Comparison of ENCODE assay signal across 8 cellular contexts in the genomic region with DNA sequence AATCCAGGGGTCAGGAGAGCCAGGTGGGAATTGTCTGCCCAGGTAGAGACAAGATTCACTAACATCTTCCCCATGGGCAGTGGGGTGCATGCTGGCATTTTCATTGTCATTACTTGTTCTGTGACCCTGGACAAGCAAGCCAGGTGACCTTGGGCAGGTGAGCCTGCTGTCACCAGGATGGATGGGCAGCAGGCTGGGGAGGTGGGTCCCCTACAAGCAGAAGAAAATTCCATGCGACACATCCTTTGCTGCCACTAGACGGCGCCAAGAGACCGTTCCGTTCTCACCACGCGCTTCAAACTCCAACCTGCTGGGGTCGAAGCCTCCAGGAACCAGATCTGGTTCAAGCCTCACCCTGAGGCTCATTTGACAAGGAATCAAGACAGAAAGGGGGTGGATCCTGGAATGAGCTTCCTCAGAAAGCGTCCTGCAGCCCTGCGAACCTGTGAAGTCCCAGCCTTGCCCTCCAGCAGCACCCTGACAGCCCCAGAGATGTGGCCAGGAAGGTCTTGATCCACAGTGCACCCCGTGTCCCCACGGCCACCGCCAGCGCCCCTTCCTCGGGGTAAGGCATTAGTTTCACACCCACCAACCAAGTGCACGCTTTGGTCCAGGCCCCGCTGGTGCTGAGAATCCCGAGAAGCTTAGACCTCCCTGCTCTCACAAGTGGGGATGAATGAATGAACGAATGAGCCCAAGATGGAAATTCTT. TPM values are rescaled to one million over a fixed set of nuclear protein-coding genes. Genes with fewer than 3 reads are reported as not detected.
DNase-seq lines count a peak whose midpoint lies in the region; ATAC-seq and TF ChIP-seq lines count a peak whose summit lies in the region.

No MANE protein-coding gene starts in this region.

- H3K4me2 ChIP-seq in MM.1S (ENCODE audit: low read depth, low read length) (no peak overlapping the region), neural cell (ENCODE audit: low read length) (no peak overlapping the region)

- TF ChIP-seq RAD21 in neural cell (conservative IDR thresholded peaks at IDR 0.05) = peak; percentile 81

- WGBS in stomach, 5 donors = 24 to 46% (median 31%) methylated on average over 12 to 19 of the region's 19 CpGs

- H3K4me3 Mint-ChIP-seq in activated T-helper 1 cell treated with anti-CD3 and anti-CD28 coated beads, Interleukin-12 subunit alpha, Interleukin-12 subunit beta, Interleukin-2, Interleukin-4 antibody, amounts not matched to agents 30 ng/mL and 10 ng/mL and 1 ng/mL, durations not matched to agents 14 hours and 24 hours and 36 hours = no peak overlapping the region

- H3K27ac ChIP-seq in MM.1S (ENCODE audit: low read length) (no peak overlapping the region), RWPE2 (ENCODE audit: poor library complexity, severe bottlenecking) (no peak overlapping the region), neural cell (ENCODE audit: low read length) (no peak overlapping the region), stomach (no peak overlapping the region)

- peak; percentile 30 for ATAC-seq in RWPE2 (ENCODE audit: low read depth)
- ATAC-seq in HG02642 (IDR thresholded peaks at IDR 0.05; ENCODE audit: poor library complexity, unreplicated experiment) = no peak

- DNase-seq in DMS79 (lab: John Stamatoyannopoulos, UW) (peak; percentile 80), MM.1S (peak; percentile 61), RWPE2 (ENCODE audit: low spot score) (no peak), fibroblast of peridontal ligament (ENCODE audit: extremely low read depth) (peak; percentile 79), stomach (peak; percentile 82)
- peak; percentile 56 for DNase-seq in activated T-helper 1 cell treated with anti-CD3 and anti-CD28 coated beads, Interleukin-12 subunit alpha, Interleukin-12 subunit beta, Interleukin-2, Interleukin-4 antibody, amounts not matched to agents 30 ng/mL and 10 ng/mL and 1 ng/mL, durations not matched to agents 14 hours and 24 hours and 36 hours (ENCODE audit: low spot score)

- H3K9me3 ChIP-seq in MM.1S (replicated peaks; ENCODE audit: insufficient read depth, low read length) (no peaks in the 10 kb centered on the region), RWPE2 (ENCODE audit: severe bottlenecking) (no peaks in the 10 kb centered on the region), neural cell (ENCODE audit: low read length) (no peaks in the 10 kb centered on the region), stomach (no peaks in the 10 kb centered on the region)

- H3F3A ChIP-seq in MM.1S (ENCODE audit: insufficient read depth, low read length) = no peaks in the 10 kb centered on the region
- no peaks in the 10 kb centered on the region for H3F3A ChIP-seq in neural cell (ENCODE audit: insufficient read depth, low read length, poor library complexity, severe bottlenecking)

- H3K4me1 ChIP-seq in MM.1S (ENCODE audit: low read length) (no peaks in the 10 kb centered on the region), RWPE2 (ENCODE audit: insufficient read depth, poor library complexity, severe bottlenecking) (peaks cover 13% of the 10 kb centered on the region), stomach (peaks cover 23 to 53% (median 35%) of the 10 kb centered on the region in 4 donors)

- no peaks in the 10 kb centered on the region for H3K9me3 Mint-ChIP-seq in activated T-helper 1 cell treated with anti-CD3 and anti-CD28 coated beads, Interleukin-12 subunit alpha, Interleukin-12 subunit beta, Interleukin-2, Interleukin-4 antibody, amounts not matched to agents 30 ng/mL and 10 ng/mL and 1 ng/mL, durations not matched to agents 14 hours and 24 hours and 36 hours

- H3K27ac Mint-ChIP-seq in activated T-helper 1 cell treated with anti-CD3 and anti-CD28 coated beads, Interleukin-12 subunit alpha, Interleukin-12 subunit beta, Interleukin-2, Interleukin-4 antibody, amounts not matched to agents 30 ng/mL and 10 ng/mL and 1 ng/mL, durations not matched to agents 14 hours and 24 hours and 36 hours = peak overlapping the region; percentile 51

- H3K4me3 ChIP-seq in MM.1S (ENCODE audit: low read length) = no peak overlapping the region
- no peak overlapping the region for H3K4me3 ChIP-seq in RWPE2 (ENCODE audit: severe bottlenecking)
- no peak overlapping the region for H3K4me3 ChIP-seq in neural cell (ENCODE audit: low read length)
- no peak overlapping the region for H3K4me3 ChIP-seq in stomach

- H3K4me1 Mint-ChIP-seq in activated T-helper 1 cell treated with anti-CD3 and anti-CD28 coated beads, Interleukin-12 subunit alpha, Interleukin-12 subunit beta, Interleukin-2, Interleukin-4 antibody, amounts not matched to agents 30 ng/mL and 10 ng/mL and 1 ng/mL, durations not matched to agents 14 hours and 24 hours and 36 hours (ENCODE audit: low read depth) = peaks cover 19% of the 10 kb centered on the region

- H4K20me1 ChIP-seq in MM.1S (ENCODE audit: insufficient read depth, low read length) = no peaks in the 10 kb centered on the region
- no peaks in the 10 kb centered on the region for H4K20me1 ChIP-seq in neural cell (ENCODE audit: insufficient read depth)

- H3K9ac ChIP-seq in MM.1S (ENCODE audit: low read length) (no peak overlapping the region), neural cell (ENCODE audit: low read length) (no peak overlapping the region)

- intact Hi-C loops in activated T-helper 1 cell treated with anti-CD3 and anti-CD28 coated beads, Interleukin-12 subunit alpha, Interleukin-12 subunit beta, Interleukin-2, Interleukin-4 antibody, amounts not matched to agents 30 ng/mL and 10 ng/mL and 1 ng/mL, durations not matched to agents 14 hours and 24 hours and 36 hours (cut with micrococcal nuclease) = loop anchor here (1.0 to 5.0 kb wide), 4 partner anchors 135 to 353 kb away; no protein-coding TSS in a partner anchor
- intact Hi-C loops in stomach (cut with DNase I; ENCODE audit: low total_unique reads) = no loop called here

- peaks cover 2% of the 10 kb centered on the region for H3K27me3 Mint-ChIP-seq in activated T-helper 1 cell treated with anti-CD3 and anti-CD28 coated beads, Interleukin-12 subunit alpha, Interleukin-12 subunit beta, Interleukin-2, Interleukin-4 antibody, amounts not matched to agents 30 ng/mL and 10 ng/mL and 1 ng/mL, durations not matched to agents 14 hours and 24 hours and 36 hours (ENCODE audit: insufficient read depth)

- no peaks in the 10 kb centered on the region for H3K27me3 ChIP-seq in MM.1S (replicated peaks; ENCODE audit: insufficient read depth, low read length)
- no peaks in the 10 kb centered on the region for H3K27me3 ChIP-seq in RWPE2 (ENCODE audit: insufficient read depth, poor library complexity, severe bottlenecking)
- H3K27me3 ChIP-seq in neural cell (ENCODE audit: insufficient read depth, low read depth, low read length) = no peaks in the 10 kb centered on the region
- H3K27me3 ChIP-seq in stomach = no peaks in the 10 kb centered on the region

- no peaks in the 10 kb centered on the region for H3K36me3 Mint-ChIP-seq in activated T-helper 1 cell treated with anti-CD3 and anti-CD28 coated beads, Interleukin-12 subunit alpha, Interleukin-12 subunit beta, Interleukin-2, Interleukin-4 antibody, amounts not matched to agents 30 ng/mL and 10 ng/mL and 1 ng/mL, durations not matched to agents 14 hours and 24 hours and 36 hours (ENCODE audit: low read depth)

- H3K36me3 ChIP-seq in MM.1S (replicated peaks; ENCODE audit: insufficient read depth, low read length) = no peaks in the 10 kb centered on the region
- 0 out of 2 replicates have a peak, but pooled peaks cover 4% of the 10 kb centered on the region for H3K36me3 ChIP-seq in RWPE2 (ENCODE audit: low read depth)
- H3K36me3 ChIP-seq in neural cell (ENCODE audit: insufficient read depth, low read length) = no peaks in the 10 kb centered on the region
- peaks cover 0 to 6% (median 0%) of the 10 kb centered on the region in 4 donors for H3K36me3 ChIP-seq in stomach

- TF ChIP-seq POLR2A in stomach (IDR thresholded peaks at IDR 0.05) = no peak

- peaks cover 15% of the 10 kb centered on the region for H3K79me2 ChIP-seq in MM.1S (ENCODE audit: low read length)
- H3K79me2 ChIP-seq in neural cell (replicated peaks; ENCODE audit: insufficient read depth, low read length) = peaks cover 16% of the 10 kb centered on the region

- H2AFZ ChIP-seq in MM.1S (ENCODE audit: low read length) (peak overlapping the region; percentile 42; the same call in 1 of the 2 replicates), neural cell (ENCODE audit: low read depth, low read length) (no peak overlapping the region)

- no peaks in the 10 kb centered on the region for H3K9me2 ChIP-seq in MM.1S (replicated peaks; ENCODE audit: insufficient read depth, low read length)
- no peaks in the 10 kb centered on the region for H3K9me2 ChIP-seq in neural cell (ENCODE audit: insufficient read depth, low read length)

- TF ChIP-seq EP300 in neural cell (conservative IDR thresholded peaks at IDR 0.05; ENCODE audit: poor library complexity, severe bottlenecking) (no peak), stomach (IDR thresholded peaks at IDR 0.05) (no peak)

- peak; percentile 63 for TF ChIP-seq CTCF in MM.1S (IDR thresholded peaks at IDR 0.05; ENCODE audit: low read length)
- peak; percentile 97 for TF ChIP-seq CTCF in RWPE2 (IDR thresholded peaks at IDR 0.05; ENCODE audit: poor library complexity, severe bottlenecking)
- peak; percentile 91 for TF ChIP-seq CTCF in neural cell (IDR thresholded peaks at IDR 0.05; ENCODE audit: poor library complexity, severe bottlenecking)
- peak in 5 of 7 experiments; percentile 75 to 86 (median 85) for TF ChIP-seq CTCF in stomach (IDR thresholded peaks at IDR 0.05)

TF ChIP-seq in neural cell, 6 proteins besides CTCF, POLR2A, EP300 and RAD21 (continues in another document):
- TF ChIP-seq TAF1 (IDR thresholded peaks at IDR 0.05; ENCODE audit: low read depth) = no peak

RNA-seq across cellular contexts. Expression of gene DYNC1H1, which starts 3.2 kb away (rescaled TPM):
- total RNA-seq in activated T-helper 1 cell treated with anti-CD3 and anti-CD28 coated beads, Interleukin-12 subunit alpha, Interleukin-12 subunit beta, Interleukin-2, Interleukin-4 antibody, amounts not matched to agents 30 ng/mL and 10 ng/mL and 1 ng/mL, durations not matched to agents 14 hours and 24 hours and 36 hours = 241 and 254 TPM in 2 replicates
- 298 and 343 TPM in 2 replicates for polyA plus RNA-seq in neural cell
- polyA minus RNA-seq in neural cell = 764 and 941 TPM in 2 replicates
- 100 to 1,000 TPM; 308 to 651 (median 392) TPM for total RNA-seq in stomach
- polyA plus RNA-seq in stomach = 100 to 1,000 TPM in 1 of 3 donors, 10 to 100 TPM in 2; 52.9 to 119 (median 56.4) TPM
